1 cellular context compared by ENCODE assay signal in the genomic region with DNA sequence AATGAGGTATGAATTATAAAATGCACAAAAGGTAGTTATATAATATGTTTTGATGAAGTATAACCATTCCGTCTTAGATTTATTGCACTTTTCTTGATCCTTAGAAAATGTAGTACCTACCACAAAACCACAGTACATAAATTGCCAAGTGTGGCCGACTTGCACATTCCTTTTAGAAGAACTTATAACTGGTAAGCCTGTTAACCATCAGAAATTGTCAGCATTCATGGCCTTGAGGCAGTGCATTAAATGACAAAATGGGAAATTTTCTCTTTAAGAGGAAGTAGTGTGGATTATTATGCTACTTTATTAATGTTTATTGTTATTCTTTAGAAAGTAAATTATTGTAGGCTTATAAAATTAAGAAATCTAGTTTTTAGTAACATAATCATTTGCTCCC.
TF ChIP-seq lines count a peak whose summit lies in the region.

No MANE protein-coding gene starts in this region.

TF ChIP-seq in SK-N-SH treated with all-trans-retinoic acid at 6 μM for 48 hours, 23 proteins besides CTCF, POLR2A, EP300 and RAD21 (continued from another document):
- TF ChIP-seq, protein P1, sequence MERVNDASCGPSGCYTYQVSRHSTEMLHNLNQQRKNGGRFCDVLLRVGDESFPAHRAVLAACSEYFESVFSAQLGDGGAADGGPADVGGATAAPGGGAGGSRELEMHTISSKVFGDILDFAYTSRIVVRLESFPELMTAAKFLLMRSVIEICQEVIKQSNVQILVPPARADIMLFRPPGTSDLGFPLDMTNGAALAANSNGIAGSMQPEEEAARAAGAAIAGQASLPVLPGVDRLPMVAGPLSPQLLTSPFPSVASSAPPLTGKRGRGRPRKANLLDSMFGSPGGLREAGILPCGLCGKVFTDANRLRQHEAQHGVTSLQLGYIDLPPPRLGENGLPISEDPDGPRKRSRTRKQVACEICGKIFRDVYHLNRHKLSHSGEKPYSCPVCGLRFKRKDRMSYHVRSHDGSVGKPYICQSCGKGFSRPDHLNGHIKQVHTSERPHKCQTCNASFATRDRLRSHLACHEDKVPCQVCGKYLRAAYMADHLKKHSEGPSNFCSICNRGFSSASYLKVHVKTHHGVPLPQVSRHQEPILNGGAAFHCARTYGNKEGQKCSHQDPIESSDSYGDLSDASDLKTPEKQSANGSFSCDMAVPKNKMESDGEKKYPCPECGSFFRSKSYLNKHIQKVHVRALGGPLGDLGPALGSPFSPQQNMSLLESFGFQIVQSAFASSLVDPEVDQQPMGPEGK (CRISPR knock-in tag; IDR thresholded peaks at IDR 0.05; ENCODE audit: borderline replicate concordance), result no peak
